ENCODE assay signal across 32 cellular contexts in the genomic region with DNA sequence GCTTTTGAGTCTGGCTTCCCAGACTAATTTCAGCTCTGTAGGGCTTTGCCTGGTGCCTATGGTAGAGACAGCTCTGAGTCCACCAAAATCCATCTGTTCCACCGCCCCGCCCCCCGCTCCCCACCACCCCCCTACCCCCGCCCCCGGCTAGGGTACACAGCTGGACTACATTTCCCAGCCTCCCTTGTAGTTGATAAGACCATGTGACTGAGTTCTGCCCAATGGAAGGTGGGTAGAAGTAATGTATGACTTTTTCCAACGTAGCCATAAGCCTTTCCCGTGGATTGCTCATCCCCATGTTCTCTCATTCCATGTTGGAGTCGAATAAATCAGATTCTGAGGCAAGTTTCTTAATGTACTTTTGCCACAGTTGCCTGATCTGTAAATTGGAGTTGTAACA.
"Had no signal": no experiment of that assay in that cellular context is flagged by ENCODE, and none has a peak within 500 bp of the region (broad histone marks: within the 10 kb centered on the region; RNA-seq: fewer than 3 reads in every experiment).

No MANE protein-coding gene starts in this region.

- DNase-seq: activated effector memory CD4-positive, alpha-beta T cell treated with anti-CD3 and anti-CD28 coated beads, Interleukin-2, amount 50 U/mL, for 16 hours; activated effector memory CD4-positive, alpha-beta T cell treated with Interleukin-2 at 50 U/mL for 16 hours; activated gamma-delta T cell; activated gamma-delta T cell treated with Interleukin-2 at 50 U/mL for 16 hours; activated naive CD4-positive, alpha-beta T cell; activated naive CD4-positive, alpha-beta T cell treated with anti-CD3 and anti-CD28 coated beads for 36 hours; activated naive CD4-positive, alpha-beta T cell treated with anti-CD3 and anti-CD28 coated beads, Interleukin-2, amount 10 ng/mL, durations not matched to agents 7 days and 5 days; activated naive CD4-positive, alpha-beta T cell treated with anti-CD3 and anti-CD28 coated beads, Interleukin-2, amount 50 U/mL, for 16 hours; activated naive CD4-positive, alpha-beta T cell treated with Interleukin-2 at 50 U/mL for 16 hours; activated naive CD8-positive, alpha-beta T cell treated with anti-CD3 and anti-CD28 coated beads for 36 hours; activated naive CD8-positive, alpha-beta T cell treated with anti-CD3 and anti-CD28 coated beads, Interleukin-2, amount 10 ng/mL, durations not matched to agents 7 days and 5 days; activated naive CD8-positive, alpha-beta T cell treated with anti-CD3 and anti-CD28 coated beads, Interleukin-2, amount 50 U/mL, for 24 hours; activated T-cell treated with anti-CD3 and anti-CD28 coated beads, Interleukin-2, amount 50 U/mL, for 48 hours; activated T-cell treated with anti-CD3 and anti-CD28 coated beads, Interleukin-2, amount 50 U/mL, for 72 hours; adrenal gland; amniotic stem cell; amygdala; anterior cingulate cortex; aorta; body of pancreas; brain microvascular endothelial cell; central memory CD4-positive, alpha-beta T cell; cerebellar nuclear complex; colonic mucosa had no signal

- FAIRE-seq: astrocyte, bronchial epithelial cell, colon had no signal

- H3K36me3 ChIP-seq: adrenal gland, ascending aorta, brain microvascular endothelial cell, breast epithelium, cardiac muscle cell, colonic mucosa had no signal

- H3K27me3 ChIP-seq: adrenal gland, ascending aorta, body of pancreas, brain microvascular endothelial cell, breast epithelium, cardiac muscle cell, colonic mucosa had no signal

- H3K4me1 ChIP-seq: adrenal gland, ascending aorta, body of pancreas, breast epithelium, colonic mucosa had no signal

- H3K4me3 ChIP-seq: adrenal gland, ascending aorta, body of pancreas, breast epithelium, cardiac muscle cell, colonic mucosa had no signal

- H3K27ac ChIP-seq: adrenal gland, ascending aorta, body of pancreas, brain microvascular endothelial cell, breast epithelium, cardiac muscle cell, colonic mucosa had no signal

- ATAC-seq: activated naive CD4-positive, alpha-beta T cell treated with anti-CD3 and anti-CD28 coated beads, Interleukin-2, amount 50 U/mL, for 72 hours; activated naive CD8-positive, alpha-beta T cell treated with anti-CD3 and anti-CD28 coated beads, Interleukin-2, amount 50 U/mL, for 24 hours; activated T-cell treated with anti-CD3 and anti-CD28 coated beads, Interleukin-2, amount 50 U/mL, for 72 hours; activated T-helper 17 cell treated with anti-CD3 and anti-CD28 coated beads, Interleukin-2, amount 50 U/mL, for 72 hours; body of pancreas had no signal

- H3K9me3 ChIP-seq: adrenal gland, ascending aorta, body of pancreas, breast epithelium, colonic mucosa had no signal
